In genomic region chr6:35727206-35727934, GRCh38 we compare ENCODE assay signal across 1 cellular context.
A peak's percentile ranks its signal among the peaks of the same experiment; 100 is the strongest.
TF ChIP-seq lines count a peak whose summit lies in the region.

No MANE protein-coding gene starts in this region.

TF ChIP-seq in WTC11, 78 proteins besides CTCF, POLR2A, EP300 and RAD21 (continued from another document):
- TF ChIP-seq GTF2I (CRISPR knock-in tag; conservative IDR thresholded peaks at IDR 0.05) (no peak), HMGXB4 (CRISPR knock-in tag; IDR thresholded peaks at IDR 0.05) (peak; percentile 81; the same call in 1 of the 2 replicates), FOXK1 (CRISPR knock-in tag; IDR thresholded peaks at IDR 0.05) (peak; percentile 49; the same call in 1 of the 2 replicates), FOXP1 (CRISPR knock-in tag; IDR thresholded peaks at IDR 0.05; ENCODE audit: borderline replicate concordance) (0 out of 2 replicates have a peak, but pooled peaks have one; percentile 59), RORB (CRISPR knock-in tag; IDR thresholded peaks at IDR 0.05) (no peak), GRHL2 (CRISPR knock-in tag; IDR thresholded peaks at IDR 0.05; ENCODE audit: insufficient replicate concordance, severe bottlenecking) (no peak), NR1H2 (CRISPR knock-in tag; IDR thresholded peaks at IDR 0.05) (no peak), KAT7 (CRISPR knock-in tag; IDR thresholded peaks at IDR 0.05; ENCODE audit: borderline replicate concordance) (no peak), ARID4B (CRISPR knock-in tag; IDR thresholded peaks at IDR 0.05; ENCODE audit: borderline replicate concordance) (peak; percentile 43; the same call in 1 of the 2 replicates), TCF7 (CRISPR knock-in tag; IDR thresholded peaks at IDR 0.05; ENCODE audit: low read depth) (no peak), ZNF138 (CRISPR knock-in tag; conservative IDR thresholded peaks at IDR 0.05) (no peak), ZNF219 (CRISPR knock-in tag; IDR thresholded peaks at IDR 0.05; ENCODE audit: borderline replicate concordance) (no peak), JAZF1 (CRISPR knock-in tag; IDR thresholded peaks at IDR 0.05) (no peak)
- TF ChIP-seq, protein P1, sequence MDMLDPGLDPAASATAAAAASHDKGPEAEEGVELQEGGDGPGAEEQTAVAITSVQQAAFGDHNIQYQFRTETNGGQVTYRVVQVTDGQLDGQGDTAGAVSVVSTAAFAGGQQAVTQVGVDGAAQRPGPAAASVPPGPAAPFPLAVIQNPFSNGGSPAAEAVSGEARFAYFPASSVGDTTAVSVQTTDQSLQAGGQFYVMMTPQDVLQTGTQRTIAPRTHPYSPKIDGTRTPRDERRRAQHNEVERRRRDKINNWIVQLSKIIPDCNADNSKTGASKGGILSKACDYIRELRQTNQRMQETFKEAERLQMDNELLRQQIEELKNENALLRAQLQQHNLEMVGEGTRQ (CRISPR knock-in tag; IDR thresholded peaks at IDR 0.05) = peak; percentile 94
- TF ChIP-seq, protein P2, sequence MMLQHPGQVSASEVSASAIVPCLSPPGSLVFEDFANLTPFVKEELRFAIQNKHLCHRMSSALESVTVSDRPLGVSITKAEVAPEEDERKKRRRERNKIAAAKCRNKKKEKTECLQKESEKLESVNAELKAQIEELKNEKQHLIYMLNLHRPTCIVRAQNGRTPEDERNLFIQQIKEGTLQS (CRISPR knock-in tag; conservative IDR thresholded peaks at IDR 0.05) = no peak
- TF ChIP-seq, protein P3, sequence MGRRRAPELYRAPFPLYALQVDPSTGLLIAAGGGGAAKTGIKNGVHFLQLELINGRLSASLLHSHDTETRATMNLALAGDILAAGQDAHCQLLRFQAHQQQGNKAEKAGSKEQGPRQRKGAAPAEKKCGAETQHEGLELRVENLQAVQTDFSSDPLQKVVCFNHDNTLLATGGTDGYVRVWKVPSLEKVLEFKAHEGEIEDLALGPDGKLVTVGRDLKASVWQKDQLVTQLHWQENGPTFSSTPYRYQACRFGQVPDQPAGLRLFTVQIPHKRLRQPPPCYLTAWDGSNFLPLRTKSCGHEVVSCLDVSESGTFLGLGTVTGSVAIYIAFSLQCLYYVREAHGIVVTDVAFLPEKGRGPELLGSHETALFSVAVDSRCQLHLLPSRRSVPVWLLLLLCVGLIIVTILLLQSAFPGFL (CRISPR knock-in tag; IDR thresholded peaks at IDR 0.05; ENCODE audit: borderline replicate concordance) = no peak
